33 cellular contexts compared by ENCODE assay signal in the genomic region with DNA sequence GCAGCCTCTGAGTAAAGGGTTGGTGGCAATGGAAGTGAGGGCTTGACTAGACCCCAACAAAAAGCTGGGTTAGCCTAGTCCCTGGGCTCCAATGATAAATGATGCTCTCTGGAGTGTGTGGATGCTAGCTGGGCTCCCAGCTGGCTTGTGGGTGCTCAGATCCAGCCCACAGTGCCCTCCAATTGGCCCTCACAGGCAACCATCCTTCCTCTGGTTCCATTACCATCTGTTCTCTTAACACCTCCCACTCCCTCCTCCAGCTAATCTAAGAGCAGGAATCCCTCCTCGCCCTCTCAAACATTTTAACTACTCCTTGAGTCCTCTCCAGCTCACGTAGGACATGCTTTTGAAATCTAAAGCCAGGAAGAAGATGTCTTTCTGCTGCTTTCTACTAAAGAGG.
"Had no signal": no experiment of that assay in that cellular context is flagged by ENCODE, and none has a peak within 500 bp of the region (broad histone marks: within the 10 kb centered on the region; RNA-seq: fewer than 3 reads in every experiment).

No MANE protein-coding gene starts in this region.

- H3K27me3 ChIP-seq: brain microvascular endothelial cell, SJCRH30 had no signal

- H3K9me3 ChIP-seq: SJCRH30 had no signal

- H3K27ac ChIP-seq: brain microvascular endothelial cell, SJCRH30, SK-N-MC, WERI-Rb-1 had no signal

- DNase-seq: activated CD4-positive, alpha-beta memory T cell treated with anti-CD3 and anti-CD28 coated beads, Interleukin-2, amount 10 ng/mL, durations not matched to agents 7 days and 5 days; activated CD4-positive, alpha-beta T cell treated with anti-CD3 and anti-CD28 coated beads for 1 hour; activated CD4-positive, alpha-beta T cell treated with anti-CD3 and anti-CD28 coated beads for 48 hours; activated CD4-positive, CD25-positive, alpha-beta regulatory T cell; activated CD8-positive, alpha-beta memory T cell treated with anti-CD3 and anti-CD28 coated beads for 24 hours; activated CD8-positive, alpha-beta memory T cell treated with anti-CD3 and anti-CD28 coated beads, Interleukin-2, amount 10 ng/mL, durations not matched to agents 7 days and 5 days; activated effector memory CD4-positive, alpha-beta T cell treated with anti-CD3 and anti-CD28 coated beads, Interleukin-2, amount 50 U/mL, for 16 hours; activated naive CD4-positive, alpha-beta T cell; activated naive CD4-positive, alpha-beta T cell treated with anti-CD3 and anti-CD28 coated beads, Interleukin-2, amount 50 U/mL, for 16 hours; activated naive CD8-positive, alpha-beta T cell treated with anti-CD3 and anti-CD28 coated beads for 36 hours; activated T-cell treated with anti-CD3 and anti-CD28 coated beads, Interleukin-2, amount 50 U/mL, for 1 hour; activated T-cell treated with anti-CD3 and anti-CD28 coated beads, Interleukin-2, amount 50 U/mL, for 72 hours; amniotic stem cell; aorta; brain microvascular endothelial cell; central memory CD4-positive, alpha-beta T cell; Karpas-422; KBM-7; NCI-H1105; NCI-H1417 treated with DMSO at 0.1 percent for 48 hours; NCI-H1694; NCI-H1930; NCI-H2081 treated with DMSO at 0.1 percent for 48 hours; NCI-H345; NCI-H526 treated with DMSO at 0.1 percent for 48 hours; NCI-H774; SHP77; SJCRH30; T1000; WERI-Rb-1 had no signal

- H3K4me3 ChIP-seq: SJCRH30, SK-N-MC had no signal

- H3K4me1 ChIP-seq: SJCRH30 had no signal

- ATAC-seq: activated CD8-positive, alpha-beta memory T cell treated with anti-CD3 and anti-CD28 coated beads, Interleukin-2, amount 10 ng/mL, durations not matched to agents 7 days and 5 days; activated T-cell treated with anti-CD3 and anti-CD28 coated beads, Interleukin-2, amount 50 U/mL, for 72 hours; activated T-helper 17 cell treated with anti-CD3 and anti-CD28 coated beads, Interleukin-2, amount 50 U/mL, for 72 hours; Panc1 had no signal

- H3K36me3 ChIP-seq: brain microvascular endothelial cell, SJCRH30, WERI-Rb-1 had no signal
